In genomic region chr9:88034964-88035363, GRCh38 we compare ENCODE assay signal across 27 cellular contexts.
"Had no signal": no experiment of that assay in that cellular context is flagged by ENCODE, and none has a peak within 500 bp of the region (broad histone marks: within the 10 kb centered on the region; RNA-seq: fewer than 3 reads in every experiment).

No MANE protein-coding gene starts in this region.

- DNase-seq: stimulated activated CD4-positive, alpha-beta T cell treated with anti-CD3 and anti-CD28 coated beads, Interleukin-2, amount 100 ng/mL, for 48 hours; stimulated activated CD4-positive, alpha-beta T cell treated with anti-CD3 and anti-CD28 coated beads, Interleukin-4, amount 100 ng/mL, for 1 hour; stimulated activated CD4-positive, alpha-beta T cell treated with anti-CD3 and anti-CD28 coated beads, Interleukin-4, amount 100 ng/mL, for 24 hours; stimulated activated CD4-positive, alpha-beta T cell treated with anti-CD3 and anti-CD28 coated beads, Interleukin-4, amount 100 ng/mL, for 4 hours; stimulated activated CD8-positive, alpha-beta memory T cell treated with anti-CD3 and anti-CD28 coated beads, Interleukin-4, amount 100 ng/mL, for 48 hours; stimulated activated naive B cell treated with anti-CD40 and anti-IgM and Interleukin-4, amounts not matched to agents 10 μg/mL and 1 μg/mL and 100 μg/mL, for 72 hours; stimulated activated naive CD4-positive, alpha-beta T cell; stimulated activated naive CD4-positive, alpha-beta T cell treated with Interleukin-2 at 50 U/mL for 16 hours; stimulated activated naive CD8-positive, alpha-beta T cell treated with anti-CD3 and anti-CD28 coated beads, Interleukin-15, amount 100 ng/mL, for 72 hours; stimulated activated naive CD8-positive, alpha-beta T cell treated with anti-CD3 and anti-CD28 coated beads, Interleukin-15, Interleukin-2, amounts not matched to agents 100 U/mL and 50 U/mL, for 24 hours; stomach; substantia nigra; testis; thyroid gland; tibial artery; transverse colon; trophoblast cell; upper lobe of left lung; upper lobe of right lung; uterus had no signal

- ATAC-seq: stimulated activated effector memory CD8-positive, alpha-beta T cell treated with anti-CD3 and anti-CD28 coated beads, Interleukin-12 subunit alpha, Interleukin-12 subunit beta, amount 100 ng/mL, for 72 hours; stimulated activated memory B cell treated with anti-CD40 and anti-IgM and Interleukin-4, amounts not matched to agents 10 μg/mL and 1 μg/mL and 100 μg/mL, for 72 hours; stimulated activated naive B cell treated with anti-CD40 and anti-IgM and Interleukin-4, amounts not matched to agents 10 μg/mL and 1 μg/mL and 100 μg/mL, for 72 hours; stimulated activated naive CD8-positive, alpha-beta T cell treated with anti-CD3 and anti-CD28 coated beads, Interleukin-15, amount 100 ng/mL, for 72 hours; stimulated activated naive CD8-positive, alpha-beta T cell treated with anti-CD3 and anti-CD28 coated beads, Interleukin-15, Interleukin-2, amounts not matched to agents 100 U/mL and 50 U/mL, for 24 hours; upper lobe of right lung had no signal

- FAIRE-seq: urothelium cell line had no signal

- H3K27me3 ChIP-seq: suprapubic skin, testis, thyroid gland, tibial artery, tibial nerve, transverse colon, upper lobe of left lung, upper lobe of right lung, uterus, vagina had no signal

- H3K4me1 ChIP-seq: stomach, suprapubic skin, testis, thyroid gland, tibial artery, tibial nerve, upper lobe of left lung, upper lobe of right lung, uterus, vagina had no signal

- H3K9me3 ChIP-seq: testis, thyroid gland, vagina had no signal

- H3K36me3 ChIP-seq: stomach, suprapubic skin, thoracic aorta, thyroid gland, tibial artery, tibial nerve, transverse colon, upper lobe of left lung, upper lobe of right lung, uterus, vagina had no signal

- H3K4me3 ChIP-seq: stomach, suprapubic skin, testis, thoracic aorta, thyroid gland, tibial artery, tibial nerve, transverse colon, upper lobe of left lung, upper lobe of right lung, uterus, vagina had no signal

- H3K27ac ChIP-seq: stomach, suprapubic skin, testis, thoracic aorta, thyroid gland, tibial artery, tibial nerve, transverse colon, upper lobe of left lung, upper lobe of right lung, uterus, vagina had no signal
